In genomic region chr12:106978035-106978800, GRCh38 we compare ENCODE assay signal across 8 cellular contexts. TPM values are rescaled to one million over a fixed set of nuclear protein-coding genes. Genes with fewer than 3 reads are reported as not detected.
DNase-seq lines count a peak whose midpoint lies in the region; ATAC-seq and TF ChIP-seq lines count a peak whose summit lies in the region.

No MANE protein-coding gene starts in this region.

- no peak overlapping the region for H3K27ac Mint-ChIP-seq in CD14-positive monocyte

- TF ChIP-seq POLR2A in sigmoid colon (IDR thresholded peaks at IDR 0.05) = no peak

- H3K4me3 ChIP-seq in SJCRH30 (no peak overlapping the region), heart right ventricle (no peak overlapping the region), sigmoid colon (no peak overlapping the region)

- intact Hi-C loops in heart right ventricle (cut with DNase I) (no loop called here), sigmoid colon (cut with DNase I) (no loop called here), CD14-positive monocyte (cut with micrococcal nuclease) (no loop called here)

- H3K4me3 Mint-ChIP-seq in CD14-positive monocyte = no peak overlapping the region

- TF ChIP-seq CTCF in heart right ventricle (IDR thresholded peaks at IDR 0.05) = no peak
- TF ChIP-seq CTCF in sigmoid colon (IDR thresholded peaks at IDR 0.05) = no peak
- no peak for TF ChIP-seq CTCF in CD14-positive monocyte (IDR thresholded peaks at IDR 0.05)

- no peaks in the 10 kb centered on the region for H3K4me1 Mint-ChIP-seq in CD14-positive monocyte

- peaks cover 0 to 4% of the 10 kb centered on the region in 2 donors for H3K36me3 Mint-ChIP-seq in CD14-positive monocyte

- H3K27ac ChIP-seq in SJCRH30 = peak overlapping the region; percentile 5; the same call in 1 of the 2 replicates
- peak overlapping the region in 8 of 10 donors; percentile 7 to 80 (median 76) for H3K27ac ChIP-seq in heart right ventricle
- H3K27ac ChIP-seq in sigmoid colon = peak overlapping the region; percentile 51 to 70 (median 59)

- peak in 5 of 8 donors; percentile 29 to 54 (median 51) for ATAC-seq in heart right ventricle

- 19 to 23% methylated on average over 9 of the region's 9 CpGs for WGBS in heart right ventricle, 2 donors
- WGBS in sigmoid colon, 2 donors = 14 to 56% methylated on average over 9 of the region's 9 CpGs

- H3K9me3 ChIP-seq in SJCRH30 (replicated peaks) (no peaks in the 10 kb centered on the region), heart right ventricle (no peaks in the 10 kb centered on the region), sigmoid colon (no peaks in the 10 kb centered on the region)

- no peaks in the 10 kb centered on the region for H3K9me3 Mint-ChIP-seq in CD14-positive monocyte

- H3K36me3 ChIP-seq in SJCRH30 (peaks cover 17% of the 10 kb centered on the region), heart right ventricle (peaks cover 0 to 29% (median 0%) of the 10 kb centered on the region in 9 donors), sigmoid colon (peaks cover 0 to 8% (median 0%) of the 10 kb centered on the region in 4 donors)

- DNase-seq in LHCN-M2 (ENCODE audit: low read depth) (peak; percentile 63), SJCRH30 (peak; percentile 59 to 71), heart right ventricle (peak; percentile 54 to 77), sigmoid colon (peak; percentile 83), SKM-1 (lab: John Stamatoyannopoulos, UW; ENCODE audit: unreplicated experiment) (no peak), AG08396 (ENCODE audit: low spot score) (no peak), UCSD-AML1 (lab: John Stamatoyannopoulos, UW; ENCODE audit: unreplicated experiment) (no peak), CD14-positive monocyte (ENCODE audit: low spot score) (no peak)

- H3K4me1 ChIP-seq in SJCRH30 (peaks cover 22% of the 10 kb centered on the region), heart right ventricle (peaks cover 21 to 77% (median 57%) of the 10 kb centered on the region in 9 donors), sigmoid colon (peaks cover 0 to 60% (median 52%) of the 10 kb centered on the region in 4 donors)

- no peaks in the 10 kb centered on the region for H3K27me3 Mint-ChIP-seq in CD14-positive monocyte (ENCODE audit: low read depth in 3 of 3)

- TF ChIP-seq EP300 in sigmoid colon (IDR thresholded peaks at IDR 0.05) = no peak

- H3K27me3 ChIP-seq in SJCRH30 (no peaks in the 10 kb centered on the region), heart right ventricle (no peaks in the 10 kb centered on the region), sigmoid colon (no peaks in the 10 kb centered on the region)

RNA-seq across cellular contexts. Expression of gene MTERF2, which starts 8.7 kb away (rescaled TPM):
- total RNA-seq in LHCN-M2 (2014; rRNA removed) (8.6 and 12.6 TPM in 2 replicates), heart right ventricle (10 to 100 TPM; 18.1 to 42.4 (median 28.0) TPM), sigmoid colon (10 to 100 TPM; 15.8 to 31.1 (median 21.3) TPM)
- 3.9 TPM for polyA plus RNA-seq in LHCN-M2 (2012)
- 14.9 and 18.1 TPM in 2 replicates for total RNA-seq in SJCRH30 (2014; rRNA removed; shearing (Covaris generic))
- polyA plus RNA-seq in heart right ventricle (10 to 100 TPM; 13.2 to 70.0 TPM), sigmoid colon (1 to 10 TPM; 6.6 to 9.0 (median 8.0) TPM), CD14-positive monocyte (under 1 TPM; 0.54 to 0.73 TPM)

RNA-seq across cellular contexts. Expression of gene TMEM263, which starts 22.5 kb away (rescaled TPM):
- total RNA-seq in LHCN-M2 (2014; rRNA removed) (70.2 and 83.0 TPM in 2 replicates), heart right ventricle (10 to 100 TPM; 31.1 to 47.5 (median 37.0) TPM), sigmoid colon (10 to 100 TPM; 39.5 to 51.7 (median 46.4) TPM)
- polyA plus RNA-seq in LHCN-M2 (2012) = 31.4 TPM
- total RNA-seq in SJCRH30 (2014; rRNA removed; shearing (Covaris generic)) = 39.2 and 41.1 TPM in 2 replicates
- polyA plus RNA-seq in heart right ventricle (10 to 100 TPM; 15.1 to 22.7 TPM), sigmoid colon (10 to 100 TPM; 12.6 to 21.0 (median 19.8) TPM), CD14-positive monocyte (1 to 10 TPM; 1.7 to 2.0 TPM)

Comparison
In these comparisons a context has a peak if more than half of its experiments do, and no peak if none do; other contexts are left out.
1. DNase-seq: peak in LHCN-M2 (single experiment), SJCRH30 (2 of 2), heart right ventricle (2 of 2) and sigmoid colon (single experiment); none in SKM-1 (single experiment), AG08396 (single experiment), UCSD-AML1 (single experiment) and CD14-positive monocyte (single experiment).
2. H3K27ac ChIP-seq: peak in every context shown above with its lines; median percentile 76 in heart right ventricle; 59 in sigmoid colon; 5 in SJCRH30.